7 cellular contexts compared by ENCODE assay signal in the genomic region with DNA sequence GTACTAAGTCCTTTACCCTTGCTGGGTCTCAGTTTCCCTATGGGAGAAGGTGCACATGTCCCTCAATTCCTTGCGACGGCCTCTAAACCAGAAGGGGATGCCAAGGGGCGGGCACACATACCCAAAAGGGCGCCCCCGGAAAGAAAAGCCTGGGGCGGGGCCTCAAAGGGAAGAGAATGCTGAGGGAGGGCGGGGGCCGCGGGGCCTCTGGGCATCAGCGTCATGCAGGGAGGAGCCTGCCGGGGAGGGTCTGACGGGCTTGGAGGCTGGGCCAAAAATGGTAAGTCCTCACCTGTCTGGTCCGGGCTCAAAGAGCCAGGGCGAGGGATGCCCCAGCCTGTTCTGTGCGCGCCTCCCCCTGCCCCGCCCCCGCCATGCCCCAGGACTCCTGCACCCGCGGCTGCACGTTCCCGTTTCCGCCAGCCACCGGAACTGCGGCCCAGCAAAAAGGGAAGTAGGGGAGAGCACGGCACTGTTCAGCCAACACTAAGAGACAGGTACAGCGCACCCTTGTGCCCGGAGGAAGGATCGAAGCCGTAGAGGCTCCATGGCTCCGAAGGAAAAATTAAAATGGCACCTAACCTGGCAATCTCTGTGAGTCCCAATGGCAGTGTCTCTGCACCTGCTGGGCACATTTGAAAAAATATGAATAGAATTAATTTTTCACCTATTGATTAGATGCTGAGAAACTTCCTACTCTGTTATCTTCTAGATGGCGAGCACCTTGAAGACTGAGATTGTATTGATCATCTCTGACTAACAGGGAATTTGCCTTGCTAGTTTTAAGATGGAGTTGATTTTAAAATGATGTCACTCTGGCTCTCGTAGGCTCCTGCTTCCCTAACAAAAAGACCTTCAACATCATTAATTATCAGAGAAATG.
A peak's percentile ranks its signal among the peaks of the same experiment; 100 is the strongest.
DNase-seq lines count a peak whose midpoint lies in the region; ATAC-seq, FAIRE-seq and TF ChIP-seq lines count a peak whose summit lies in the region.

TSS of gene DET1 (minus strand) at position 434 of the 882 bp plus-strand sequence. CDS start 14,976 bp downstream, outside the sequence.

- peak; percentile 98 for ATAC-seq in HG02973 (IDR thresholded peaks at IDR 0.05; ENCODE audit: unreplicated experiment)

- no peaks in the 10 kb centered on the region for H3K27me3 Mint-ChIP-seq in T-helper 2 cell treated with Interferon-gamma antibody and Interleukin-4, amounts not matched to agents 5 μg/mL and 100 μg/mL, for 36 hours (ENCODE audit: low read depth)

- H3K27ac Mint-ChIP-seq in T-helper 2 cell treated with Interferon-gamma antibody and Interleukin-4, amounts not matched to agents 5 μg/mL and 100 μg/mL, for 36 hours = peak within 1 kb of the TSS; percentile 91

- H3K9me3 Mint-ChIP-seq in T-helper 2 cell treated with Interferon-gamma antibody and Interleukin-4, amounts not matched to agents 5 μg/mL and 100 μg/mL, for 36 hours = peaks cover 8% of the 10 kb centered on the region

- peak within 1 kb of the TSS; percentile 60 for H3K4me3 ChIP-seq in astrocyte of the cerebellum (ENCODE audit: low read depth, low read length)

- FAIRE-seq in GM18507 (lab: Jason Lieb, UNC) = peak; percentile 95

- no peaks in the 10 kb centered on the region for H3K36me3 Mint-ChIP-seq in T-helper 2 cell treated with Interferon-gamma antibody and Interleukin-4, amounts not matched to agents 5 μg/mL and 100 μg/mL, for 36 hours (ENCODE audit: low read depth)

- peak; percentile 88 for TF ChIP-seq CTCF in astrocyte of the cerebellum (IDR thresholded peaks at IDR 0.05; ENCODE audit: low read depth, low read length, missing control alignments)

- DNase-seq in GM18507 (ENCODE audit: extremely low spot score, insufficient read length, low read depth) (peak; percentile 89), NCI-H187 treated with DMSO at 0.1 percent for 48 hours (lab: John Stamatoyannopoulos, UW) (peak; percentile 92), astrocyte of the cerebellum (ENCODE audit: low read depth) (peak; percentile 86), hippocampal formation (lab: John Stamatoyannopoulos, UW) (peak; percentile 94 to 96), retina (peak; percentile 89)
- peak; percentile 92 for DNase-seq in T-helper 2 cell treated with Interferon-gamma antibody and Interleukin-4, amounts not matched to agents 5 μg/mL and 100 μg/mL, for 36 hours (ENCODE audit: low spot score)

- peak within 1 kb of the TSS; percentile 93 for H3K4me3 Mint-ChIP-seq in T-helper 2 cell treated with Interferon-gamma antibody and Interleukin-4, amounts not matched to agents 5 μg/mL and 100 μg/mL, for 36 hours

- in situ Hi-C loops in astrocyte of the cerebellum (cut with HindIII; ENCODE audit: low sequenced_read_pairs) = no loop called here

- peaks cover 12% of the 10 kb centered on the region for H3K4me1 Mint-ChIP-seq in T-helper 2 cell treated with Interferon-gamma antibody and Interleukin-4, amounts not matched to agents 5 μg/mL and 100 μg/mL, for 36 hours (ENCODE audit: low read depth)

Comparison
In these comparisons a context has a peak if more than half of its experiments do, and no peak if none do; other contexts are left out.
1. Peak in every context shown above with its lines: DNase-seq, ATAC-seq and H3K4me3 ChIP-seq.